28 cellular contexts compared by ENCODE assay signal in the genomic region with DNA sequence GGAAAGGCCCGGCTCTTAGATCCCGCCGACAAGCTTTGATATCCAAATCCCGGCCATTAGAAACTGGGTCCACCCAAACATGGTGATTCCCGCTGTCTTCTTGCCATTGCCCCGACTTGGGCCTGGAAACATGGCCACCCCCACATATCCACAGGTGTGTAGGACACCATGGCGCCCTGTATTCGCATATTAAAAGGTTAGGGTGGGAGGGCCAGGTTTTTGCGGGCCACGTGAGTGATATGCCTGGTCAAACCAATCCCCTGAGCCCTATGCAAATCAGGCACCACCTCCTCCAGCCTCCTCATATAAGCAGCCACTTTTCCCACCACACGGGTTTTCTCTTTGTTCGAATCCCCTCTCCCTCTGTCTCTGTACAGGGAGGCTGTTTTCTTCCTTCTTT.
"Had no signal": no experiment of that assay in that cellular context is flagged by ENCODE, and none has a peak within 500 bp of the region (broad histone marks: within the 10 kb centered on the region; RNA-seq: fewer than 3 reads in every experiment).

No MANE protein-coding gene starts in this region.

- H3K4me1 Mint-ChIP-seq: activated naive CD4-positive, alpha-beta T cell treated with anti-CD3 and anti-CD28 coated beads, Interleukin-2, amount 50 U/mL, for 24 hours; activated naive CD8-positive, alpha-beta T cell treated with anti-CD3 and anti-CD28 coated beads, Interleukin-2, amount 50 U/mL, for 24 hours had no signal

- H3K9me3 Mint-ChIP-seq: activated CD8-positive, alpha-beta T cell treated with anti-CD3 and anti-CD28 coated beads for 36 hours; activated naive CD4-positive, alpha-beta T cell treated with anti-CD3 and anti-CD28 coated beads, Interleukin-2, amount 50 U/mL, for 24 hours; activated naive CD8-positive, alpha-beta T cell treated with anti-CD3 and anti-CD28 coated beads, Interleukin-2, amount 50 U/mL, for 24 hours; activated T-helper 2 cell treated with anti-CD3 and anti-CD28 coated beads, Interferon-gamma antibody, Interleukin-2, Interleukin-4, amounts not matched to agents 10 μg/mL and 5 μg/mL and 100 μg/mL, durations not matched to agents 14 hours and 24 hours and 36 hours; dendritic cell treated with granulocyte-macrophage colony-stimulating factor and Interleukin-4, amounts not matched to agents 40 ng/mL and 50 ng/mL, for 4 days; natural killer cell treated with Interleukin-12 subunit alpha and Interleukin-12 subunit beta and Interleukin-15 and Interleukin-18, amount 100 ng/mL, for 72 hours had no signal

- H3K36me3 Mint-ChIP-seq: activated naive CD4-positive, alpha-beta T cell treated with anti-CD3 and anti-CD28 coated beads, Interleukin-2, amount 50 U/mL, for 24 hours; natural killer cell treated with Interleukin-12 subunit alpha and Interleukin-12 subunit beta and Interleukin-15 and Interleukin-18, amount 100 ng/mL, for 72 hours had no signal

- H3K4me1 ChIP-seq: breast epithelium, gastrocnemius medialis, left ventricle myocardium inferior, right lobe of liver had no signal

- FAIRE-seq: endometrium, islet of Langerhans, urothelium cell line had no signal

- H3K36me3 ChIP-seq: breast epithelium, gastrocnemius medialis, left ventricle myocardium inferior, neutrophil, right lobe of liver, thoracic aorta had no signal

- H3K27ac Mint-ChIP-seq: activated CD8-positive, alpha-beta T cell treated with anti-CD3 and anti-CD28 coated beads for 36 hours; activated naive CD4-positive, alpha-beta T cell treated with anti-CD3 and anti-CD28 coated beads, Interleukin-2, amount 50 U/mL, for 24 hours; activated naive CD8-positive, alpha-beta T cell treated with anti-CD3 and anti-CD28 coated beads, Interleukin-2, amount 50 U/mL, for 24 hours; activated T-helper 2 cell treated with anti-CD3 and anti-CD28 coated beads, Interferon-gamma antibody, Interleukin-2, Interleukin-4, amounts not matched to agents 10 μg/mL and 5 μg/mL and 100 μg/mL, durations not matched to agents 14 hours and 24 hours and 36 hours; dendritic cell treated with granulocyte-macrophage colony-stimulating factor and Interleukin-4, amounts not matched to agents 40 ng/mL and 50 ng/mL, for 4 days; natural killer cell treated with Interleukin-12 subunit alpha and Interleukin-12 subunit beta and Interleukin-15 and Interleukin-18, amount 100 ng/mL, for 72 hours; progenitor cell of endocrine pancreas had no signal

- H3K27me3 Mint-ChIP-seq: activated CD8-positive, alpha-beta T cell treated with anti-CD3 and anti-CD28 coated beads for 36 hours; activated naive CD4-positive, alpha-beta T cell treated with anti-CD3 and anti-CD28 coated beads, Interleukin-2, amount 50 U/mL, for 24 hours; activated naive CD8-positive, alpha-beta T cell treated with anti-CD3 and anti-CD28 coated beads, Interleukin-2, amount 50 U/mL, for 24 hours; dendritic cell treated with granulocyte-macrophage colony-stimulating factor and Interleukin-4, amounts not matched to agents 40 ng/mL and 50 ng/mL, for 4 days; natural killer cell treated with Interleukin-12 subunit alpha and Interleukin-12 subunit beta and Interleukin-15 and Interleukin-18, amount 100 ng/mL, for 72 hours had no signal

- ATAC-seq: activated CD8-positive, alpha-beta T cell treated with anti-CD3 and anti-CD28 coated beads for 36 hours; activated naive CD8-positive, alpha-beta T cell treated with anti-CD3 and anti-CD28 coated beads, Interleukin-2, amount 50 U/mL, for 24 hours; gastrocnemius medialis; mucosa of descending colon; natural killer cell treated with Interleukin-12 subunit alpha and Interleukin-12 subunit beta and Interleukin-15 and Interleukin-18, amount 100 ng/mL, for 72 hours; right lobe of liver; stimulated activated naive CD8-positive, alpha-beta T cell treated with anti-CD3 and anti-CD28 coated beads, Interleukin-15, Interleukin-2, amounts not matched to agents 100 U/mL and 50 U/mL, for 24 hours had no signal

- H3K9me3 ChIP-seq: breast epithelium, gastrocnemius medialis, left ventricle myocardium inferior, mucosa of descending colon, neutrophil, right lobe of liver, thoracic aorta had no signal

- DNase-seq: activated CD4-positive, alpha-beta T cell treated with anti-CD3 and anti-CD28 coated beads, Interleukin-2, amount 50 U/mL, for 1 hour; activated CD8-positive, alpha-beta T cell treated with anti-CD3 and anti-CD28 coated beads for 36 hours; activated naive CD8-positive, alpha-beta T cell treated with anti-CD3 and anti-CD28 coated beads, Interleukin-2, amount 50 U/mL, for 24 hours; activated T-cell treated with anti-CD3 and anti-CD28 coated beads, Interleukin-2, amount 50 U/mL, for 48 hours; central memory CD4-positive, alpha-beta T cell; effector CD4-positive, alpha-beta T cell; gastrocnemius medialis; glutamatergic neuron; left ventricle myocardium inferior; mucosa of descending colon; right lobe of liver; stimulated activated CD4-positive, alpha-beta T cell treated with anti-CD3 and anti-CD28 coated beads, Interleukin-2, amount 100 ng/mL, for 48 hours; stimulated activated naive CD8-positive, alpha-beta T cell treated with anti-CD3 and anti-CD28 coated beads, Interleukin-15, Interleukin-2, amounts not matched to agents 100 U/mL and 50 U/mL, for 24 hours; T-helper 2 cell; trophoblast cell had no signal

- H3K4me3 ChIP-seq: breast epithelium, gastrocnemius medialis, left ventricle myocardium inferior, lung, mucosa of descending colon, right lobe of liver, thoracic aorta had no signal

- H3K4me3 Mint-ChIP-seq: activated CD8-positive, alpha-beta T cell treated with anti-CD3 and anti-CD28 coated beads for 36 hours; activated naive CD4-positive, alpha-beta T cell treated with anti-CD3 and anti-CD28 coated beads, Interleukin-2, amount 50 U/mL, for 24 hours; activated naive CD8-positive, alpha-beta T cell treated with anti-CD3 and anti-CD28 coated beads, Interleukin-2, amount 50 U/mL, for 24 hours; dendritic cell treated with granulocyte-macrophage colony-stimulating factor and Interleukin-4, amounts not matched to agents 40 ng/mL and 50 ng/mL, for 4 days; natural killer cell treated with Interleukin-12 subunit alpha and Interleukin-12 subunit beta and Interleukin-15 and Interleukin-18, amount 100 ng/mL, for 72 hours had no signal

- H3K27ac ChIP-seq: breast epithelium, epithelial cell of prostate, gastrocnemius medialis, left ventricle myocardium inferior, neutrophil, right lobe of liver, thoracic aorta had no signal

- H3K27me3 ChIP-seq: breast epithelium, gastrocnemius medialis, right lobe of liver had no signal
